In genomic region chr2:60861736-60862135, GRCh38 we compare ENCODE assay signal across 19 cellular contexts. TPM values are rescaled to one million over a fixed set of nuclear protein-coding genes. Genes with fewer than 3 reads are reported as not detected.
A peak's percentile ranks its signal among the peaks of the same experiment; 100 is the strongest.
DNase-seq lines count a peak whose midpoint lies in the region; ATAC-seq, FAIRE-seq and TF ChIP-seq lines count a peak whose summit lies in the region.
"Had no signal": no experiment of that assay in that cellular context is flagged by ENCODE, and none has a peak within 500 bp of the region (broad histone marks: within the 10 kb centered on the region; RNA-seq: fewer than 3 reads in every experiment).

No MANE protein-coding gene starts in this region.

- no peak overlapping the region for H3K27ac ChIP-seq in keratinocyte (ENCODE audit: control insufficient read depth, insufficient read depth, low read length)
- H3K27ac ChIP-seq: colonic mucosa, SK-N-MC, skin epidermis, suprapubic skin had no signal

- H3K4me1 ChIP-seq in keratinocyte (ENCODE audit: control insufficient read depth, extremely low read depth, insufficient read depth, low read length): peaks cover 9% of the 10 kb centered on the region
- H3K4me1 ChIP-seq: colonic mucosa had no signal

- dilution Hi-C loops in keratinocyte (cut with MboI; ENCODE audit: extremely low pct_ligation_motif_present, low sequenced_read_pairs): no loop called here

- no peaks in the 10 kb centered on the region for H3K9me1 ChIP-seq in keratinocyte (ENCODE audit: control insufficient read depth, extremely low read depth, insufficient read depth, low read length)

- no peak overlapping the region for H3K4me2 ChIP-seq in keratinocyte (ENCODE audit: control insufficient read depth, extremely low read depth, insufficient read depth, low read depth, low read length)

- H2AFZ ChIP-seq in keratinocyte (ENCODE audit: control insufficient read depth, low read length): peak overlapping the region; percentile 54

- no peaks in the 10 kb centered on the region for H3K79me2 ChIP-seq in keratinocyte (ENCODE audit: control insufficient read depth, insufficient read depth, low read length)

- no peaks in the 10 kb centered on the region for H4K20me1 ChIP-seq in keratinocyte (ENCODE audit: control insufficient read depth, extremely low read depth, insufficient read depth, low read length)

- ATAC-seq in HG03342 (IDR thresholded peaks at IDR 0.05; ENCODE audit: unreplicated experiment) (no peak), HG03108 (IDR thresholded peaks at IDR 0.05; ENCODE audit: unreplicated experiment) (no peak), HG03432 (IDR thresholded peaks at IDR 0.05; ENCODE audit: unreplicated experiment) (no peak)

- no peak overlapping the region for H3K4me3 ChIP-seq in keratinocyte (ENCODE audit: control insufficient read depth in 2 of 3, extremely low read depth in 1 of 3, insufficient read depth in 2 of 3, low read depth in 1 of 3, low read length in 3 of 3)
- H3K4me3 ChIP-seq: colonic mucosa, SK-N-MC, skin epidermis, suprapubic skin had no signal

- TF ChIP-seq POLR2A in GM12891 (IDR thresholded peaks at IDR 0.05; ENCODE audit: low read depth, low read length): no peak

- H3K9ac ChIP-seq in keratinocyte (ENCODE audit: control insufficient read depth, extremely low read depth, insufficient read depth, low read length): no peak overlapping the region

- FAIRE-seq in GM12891 (lab: Jason Lieb, UNC) (peak; percentile 50), keratinocyte (lab: Jason Lieb, UNC) (no peak)
- FAIRE-seq: H1 had no signal

- H3K9me3 ChIP-seq in keratinocyte (ENCODE audit: control insufficient read depth, low read depth, low read length): no peaks in the 10 kb centered on the region
- H3K9me3 ChIP-seq: colonic mucosa, suprapubic skin had no signal

- H3K36me3 ChIP-seq in keratinocyte (ENCODE audit: control insufficient read depth in 2 of 2, extremely low read depth in 1 of 2, insufficient read depth in 2 of 2, low read length in 2 of 2): no peaks in the 10 kb centered on the region
- H3K36me3 ChIP-seq: colonic mucosa, suprapubic skin had no signal

- no peaks in the 10 kb centered on the region for H3K27me3 ChIP-seq in keratinocyte (ENCODE audit: control insufficient read depth, extremely low read depth, insufficient read depth, low read length)
- H3K27me3 ChIP-seq: colonic mucosa, suprapubic skin had no signal

- TF ChIP-seq CTCF in keratinocyte (optimal IDR thresholded peaks at IDR 0.05 in 1 of 3, IDR thresholded peaks at IDR 0.05 in 1 of 3, conservative IDR thresholded peaks at IDR 0.05 in 1 of 3; ENCODE audit: extremely low read depth in 1 of 3, insufficient read depth in 2 of 3, low read length in 3 of 3): no peak

- peak; percentile 98 for DNase-seq in DMS53 (lab: John Stamatoyannopoulos, UW)
- no peak for DNase-seq in GM12891 (ENCODE audit: insufficient read length, low spot score)
- peak; percentile 16 for DNase-seq in RPMI8226
- DNase-seq in keratinocyte (ENCODE audit: low read depth, low spot score): no peak
- DNase-seq: activated CD8-positive, alpha-beta memory T cell treated with anti-CD3 and anti-CD28 coated beads, Interleukin-2, amount 50 U/mL, for 4 hours; activated naive CD4-positive, alpha-beta T cell treated with Interleukin-2 at 50 U/mL for 16 hours; colonic mucosa; glutamatergic neuron; NCI-H146; OCI-M1; stimulated activated CD4-positive, alpha-beta T cell treated with anti-CD3 and anti-CD28 coated beads, Interleukin-4, amount 100 ng/mL, for 24 hours; T-helper 9 cell had no signal

TF ChIP-seq in GM12891, 5 proteins besides CTCF, POLR2A, EP300 and RAD21:
- TF ChIP-seq POLR2AphosphoS5 (IDR thresholded peaks at IDR 0.05; ENCODE audit: low read depth, low read length) (no peak), POU2F2 (IDR thresholded peaks at IDR 0.05; ENCODE audit: low read depth, low read length) (no peak), TAF1 (IDR thresholded peaks at IDR 0.05; ENCODE audit: low read depth, low read length) (no peak), PAX5 (IDR thresholded peaks at IDR 0.05; ENCODE audit: insufficient read depth, low read length, severe bottlenecking) (no peak), SPI1 (IDR thresholded peaks at IDR 0.05; ENCODE audit: low read depth, low read length) (no peak)

RNA-seq across cellular contexts. Expression of gene REL, which starts 19.6 kb away (rescaled TPM):
- 9.3 TPM for polyA plus RNA-seq in GM12891 (2012; ENCODE audit: low read depth, missing spikeins)
- 8.0 to 9.0 TPM (median 8.0 TPM) in 3 replicates for polyA plus RNA-seq in keratinocyte
- polyA plus RNA-seq in keratinocyte (2011; ENCODE audit: low read depth): 17.5 TPM
- polyA plus RNA-seq in keratinocyte (2011; cell fraction: cytosol; rRNA removed): 4.0 and 6.9 TPM in 2 replicates
- 14.3 and 15.8 TPM in 2 replicates for polyA plus RNA-seq in keratinocyte (2011; cell fraction: nucleus; rRNA removed)
- polyA plus RNA-seq in keratinocyte (2012; ENCODE audit: low replicate concordance): 5.7 and 5.9 TPM in 2 replicates
- polyA minus RNA-seq in keratinocyte: 6.5 to 23.8 TPM (median 13.5 TPM) in 3 replicates
- 2.9 TPM for polyA minus RNA-seq in keratinocyte (2011; cell fraction: cytosol; rRNA and poly(A)+ RNA removed)
- 15.3 and 37.2 TPM in 2 replicates for polyA minus RNA-seq in keratinocyte (2011; cell fraction: nucleus; rRNA and poly(A)+ RNA removed)

Comparison
In these comparisons a context has a peak if more than half of its experiments do, and no peak if none do; other contexts are left out.
1. DNase-seq: peak in DMS53 (single experiment) and RPMI8226 (single experiment); none in GM12891 (single experiment) and keratinocyte (single experiment).